Comparison of ENCODE assay signal across 8 cellular contexts in the genomic region with DNA sequence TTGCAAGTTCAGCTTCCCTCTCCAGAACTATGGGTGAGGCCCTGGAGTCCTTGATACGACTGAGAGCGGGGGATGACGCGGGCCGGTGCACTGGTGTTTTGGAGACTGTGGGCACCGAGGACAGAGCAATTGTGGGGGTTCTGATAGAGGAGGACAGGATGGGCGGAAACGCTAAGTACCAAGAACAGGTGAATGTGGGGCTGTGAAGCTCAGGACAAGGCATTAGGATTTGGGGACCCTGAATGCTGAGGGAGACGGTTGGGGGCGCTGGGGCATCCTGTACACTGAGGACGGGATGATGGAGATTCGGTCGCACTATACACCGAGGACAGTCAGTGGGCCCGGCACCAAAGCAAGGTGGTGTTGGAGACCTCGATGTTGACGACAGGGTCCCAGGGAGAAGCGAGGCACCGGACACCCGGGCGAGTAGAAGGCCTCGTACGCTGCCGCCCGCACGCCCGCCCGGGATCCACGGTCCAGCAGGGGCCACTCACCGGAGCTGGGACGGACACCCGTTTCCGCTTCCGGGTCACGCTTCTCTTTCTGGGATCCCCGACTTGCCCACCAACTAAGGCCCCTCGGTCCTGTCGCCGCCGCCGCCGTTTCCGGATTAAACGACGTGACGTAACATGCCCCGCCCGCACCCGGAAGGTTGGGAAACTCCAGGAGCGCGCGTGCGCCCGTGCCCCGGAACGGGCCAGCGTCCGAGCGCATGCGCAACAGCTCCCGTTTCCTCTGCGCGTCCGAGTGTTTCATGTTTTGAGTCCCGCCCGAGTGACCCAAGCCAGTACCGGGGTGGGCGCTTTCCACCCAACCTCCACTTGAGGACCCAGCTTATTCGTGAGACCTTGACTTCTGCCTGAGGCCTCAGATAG. TPM values are rescaled to one million over a fixed set of nuclear protein-coding genes. Genes with fewer than 3 reads are reported as not detected.
A peak's percentile ranks its signal among the peaks of the same experiment; 100 is the strongest.
DNase-seq lines count a peak whose midpoint lies in the region; ATAC-seq and TF ChIP-seq lines count a peak whose summit lies in the region.

Gene CHMP2A, minus strand, starts transcription at position 612 of the 875 bp plus-strand sequence. CDS start 893 bp downstream, outside the sequence.

- peak within 1 kb of the TSS; percentile 67 for H2AFZ ChIP-seq in PC-3 (ENCODE audit: low read length)

- H3K36me3 Mint-ChIP-seq in activated naive CD4-positive, alpha-beta T cell treated with anti-CD3 and anti-CD28 coated beads, Interleukin-2, amount 50 U/mL, for 72 hours, result peaks cover 52 to 66% of the 10 kb centered on the region in 2 donors

- TF ChIP-seq CTCF in PC-3 (conservative IDR thresholded peaks at IDR 0.05; ENCODE audit: low read depth, low read length), result 0 out of 2 replicates have a peak, but pooled peaks have one; percentile 13

- BruUV-seq in PC-3 (replicated peaks; lab: Mats Ljungman, UMichigan), result TSS peak; percentile 35

- CTCF ChIA-PET in PC-3 (lab: Charles Lee), result interaction anchor here (0.8 kb wide), 1 partner anchor 35 kb away, joined by 3 read pairs; the partner anchor contains the start of gene ZBTB45

- H3K27ac ChIP-seq in PC-3 (ENCODE audit: low read length), result peak within 1 kb of the TSS; percentile 69

- no peaks in the 10 kb centered on the region for H3K9me3 ChIP-seq in PC-3 (ENCODE audit: low read length)

- peaks cover 37% of the 10 kb centered on the region for H3K36me3 ChIP-seq in PC-3 (ENCODE audit: low read depth, low read length)

- peak within 1 kb of the TSS; percentile 82 for H3K9ac ChIP-seq in PC-3 (ENCODE audit: low read length)

- no peaks in the 10 kb centered on the region for H3K9me2 ChIP-seq in PC-3 (replicated peaks; ENCODE audit: low read length)

- H3K27me3 ChIP-seq in PC-3 (ENCODE audit: low read length), result no peaks in the 10 kb centered on the region

- peak within 1 kb of the TSS; percentile 70 for H3K4me3 ChIP-seq in PC-3 (ENCODE audit: low read length)

- H3K4me2 ChIP-seq in PC-3 (ENCODE audit: low read length), result peak within 1 kb of the TSS; percentile 89

- H4K20me1 ChIP-seq in PC-3 (ENCODE audit: low read length), result peaks cover 15% of the 10 kb centered on the region; the same call in 1 of the 2 replicates

- H3K27ac Mint-ChIP-seq in activated naive CD4-positive, alpha-beta T cell treated with anti-CD3 and anti-CD28 coated beads, Interleukin-2, amount 50 U/mL, for 72 hours, result peak within 1 kb of the TSS; percentile 98 to 100

- H3K4me1 ChIP-seq in PC-3 (ENCODE audit: insufficient read depth, low read length), result peaks cover 35% of the 10 kb centered on the region

- POLR2A ChIA-PET in PC-3 (lab: Charles Lee; ENCODE audit: unreplicated experiment), result interaction anchor here (0.6 to 2.4 kb wide), 4 partner anchors 11 to 62 kb away, joined by 3 to 14 read pairs (median 10); partner anchors contain the start of genes TRIM28 and ZBTB45

- peaks cover 8% of the 10 kb centered on the region for H3F3A ChIP-seq in PC-3 (ENCODE audit: low read length, unreplicated experiment)

- ATAC-seq in GM21786 (IDR thresholded peaks at IDR 0.05; ENCODE audit: unreplicated experiment), result peak; percentile 25
- ATAC-seq in PC-3, result peak; percentile 37
- ATAC-seq in activated naive CD4-positive, alpha-beta T cell treated with anti-CD3 and anti-CD28 coated beads, Interleukin-2, amount 50 U/mL, for 72 hours, result peak; percentile 48 to 54
- ATAC-seq in Right ventricle myocardium superior (ENCODE audit: poor library complexity), result peak; percentile 60

- H3K79me2 ChIP-seq in PC-3 (ENCODE audit: low read length), result peaks cover 37% of the 10 kb centered on the region

- no peaks in the 10 kb centered on the region for H3K9me3 Mint-ChIP-seq in activated naive CD4-positive, alpha-beta T cell treated with anti-CD3 and anti-CD28 coated beads, Interleukin-2, amount 50 U/mL, for 72 hours

- DNase-seq in CD1c-positive myeloid dendritic cell (ENCODE audit: extremely low spot score) (peak; percentile 99), PC-3 (peak; percentile 98), Right ventricle myocardium superior (peak; percentile 99), posterior vena cava (ENCODE audit: low spot score) (peak; percentile 100), ureter (ENCODE audit: low spot score) (peak; percentile 99), cortex of kidney (lab: John Stamatoyannopoulos, UW) (no peak)
- peak; percentile 99 for DNase-seq in activated naive CD4-positive, alpha-beta T cell treated with anti-CD3 and anti-CD28 coated beads, Interleukin-2, amount 50 U/mL, for 72 hours (ENCODE audit: low spot score in 2 of 2)

- intact Hi-C loops in PC-3 (cut with micrococcal nuclease), result loop anchor here (1.0 kb wide), 1 partner anchor 10 kb away; the partner anchor contains the start of gene TRIM28
- intact Hi-C loops in Right ventricle myocardium superior (cut with DNase I), result no loop called here
- intact Hi-C loops in posterior vena cava (cut with DNase I), result no loop called here

RNA-seq across cellular contexts. Expression of gene CHMP2A, which starts in this region (rescaled TPM):
- total RNA-seq in PC-3 (2014; rRNA removed) (220 and 264 TPM in 2 replicates), Right ventricle myocardium superior (115 TPM), posterior vena cava (100 to 1,000 TPM in 1 of 2 donors, 10 to 100 TPM in 1; 96.9 to 103 TPM), ureter (137 TPM)
- 100 to 1,000 TPM; 112 to 114 TPM for total RNA-seq in activated naive CD4-positive, alpha-beta T cell treated with anti-CD3 and anti-CD28 coated beads, Interleukin-2, amount 50 U/mL, for 72 hours
